Comparison of ENCODE assay signal across 25 cellular contexts in the genomic region with DNA sequence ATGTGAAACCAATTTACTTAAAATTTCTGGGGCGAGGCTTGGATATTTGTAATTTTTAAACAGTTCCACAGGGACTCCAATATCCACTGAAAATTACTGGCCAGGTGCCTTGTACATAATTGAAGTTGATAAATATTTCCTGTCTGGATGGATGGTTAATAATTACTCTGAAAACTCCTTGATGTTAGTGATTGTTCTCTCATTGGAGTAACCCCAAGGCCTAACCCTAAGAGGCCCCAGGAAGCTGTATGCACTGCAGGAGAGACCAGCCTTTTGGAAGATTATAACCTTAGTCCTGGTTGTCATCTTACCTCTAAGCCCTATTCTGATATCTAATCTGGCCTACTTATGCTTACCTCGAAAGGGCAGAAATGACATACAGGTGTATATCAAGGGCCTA. TPM values are rescaled to one million over a fixed set of nuclear protein-coding genes. Genes with fewer than 3 reads are reported as not detected.
DNase-seq lines count a peak whose midpoint lies in the region; ATAC-seq and TF ChIP-seq lines count a peak whose summit lies in the region.
"Had no signal": no experiment of that assay in that cellular context is flagged by ENCODE, and none has a peak within 500 bp of the region (broad histone marks: within the 10 kb centered on the region; RNA-seq: fewer than 3 reads in every experiment).

No MANE protein-coding gene starts in this region.

- no peaks in the 10 kb centered on the region for H3K36me3 ChIP-seq in left lung

- H3K27ac ChIP-seq in left lung = peak overlapping the region in 1 of 2 donors; percentile 59
- H3K27ac ChIP-seq: 22Rv1, C4-2B, KMS-11, RWPE1 had no signal

- no peak overlapping the region for H3K4me3 ChIP-seq in left lung

- DNase-seq in NCI-H1105 treated with DMSO at 0.1 percent for 48 hours (lab: John Stamatoyannopoulos, UW) (peak; percentile 13), NCI-H1105 (lab: John Stamatoyannopoulos, UW) (no peak), DMS53 treated with DMSO at 0.1 percent for 48 hours (lab: John Stamatoyannopoulos, UW; ENCODE audit: unreplicated experiment) (peak; percentile 15), left lung (no peak), renal cortical epithelial cell (ENCODE audit: low read depth) (peak; percentile 23), NK-92 (lab: John Stamatoyannopoulos, UW; ENCODE audit: unreplicated experiment) (no peak), occipital lobe (lab: John Stamatoyannopoulos, UW) (no peak)
- DNase-seq: CD8-positive, alpha-beta T cell; DMS 273 treated with DMSO at 0.1 percent for 48 hours; DND-41; NCI-H1092; NCI-H1694 treated with DMSO at 0.1 percent for 48 hours; NCI-H2081; NCI-H2227 treated with DMSO at 0.1 percent for 48 hours; NCI-H526 treated with DMSO at 0.1 percent for 48 hours; SHP77 had no signal

- intact Hi-C loops in left lung (cut with DNase I) = no loop called here

- no peaks in the 10 kb centered on the region for H3K9me3 ChIP-seq in left lung

- TF ChIP-seq CTCF in left lung (IDR thresholded peaks at IDR 0.05) = no peak

- no peaks in the 10 kb centered on the region for H3K27me3 ChIP-seq in left lung

- ATAC-seq in left lung (peak; percentile 81), GM21367 (IDR thresholded peaks at IDR 0.05; ENCODE audit: unreplicated experiment) (no peak)
- ATAC-seq: CD8-positive, alpha-beta T cell; HCT116; Panc1 had no signal

- H3K4me1 ChIP-seq in left lung = no peaks in the 10 kb centered on the region

RNA-seq across cellular contexts. Expression of gene EPHB1, which starts 25.6 kb away (rescaled TPM):
- 1 to 10 TPM; 1.1 to 4.3 TPM for total RNA-seq in left lung
- total RNA-seq in renal cortical epithelial cell = 6.3 and 17.4 TPM in 2 replicates
- total RNA-seq in occipital lobe = 20.1 TPM
- total RNA-seq: B cell; CD8-positive, alpha-beta T cell; SK-MEL-5 had no signal

Comparison
In these comparisons a context has a peak if more than half of its experiments do, and no peak if none do; other contexts are left out.
1. DNase-seq: peak in NCI-H1105 treated with DMSO at 0.1 percent for 48 hours (single experiment), DMS53 treated with DMSO at 0.1 percent for 48 hours (single experiment) and renal cortical epithelial cell (single experiment); none in NCI-H1105 (single experiment), left lung (0 of 2), NK-92 (single experiment) and occipital lobe (single experiment).